1 cellular context compared by ENCODE assay signal in genomic region chr9:22010881-22011625, GRCh38.
A peak's percentile ranks its signal among the peaks of the same experiment; 100 is the strongest.
TF ChIP-seq lines count a peak whose summit lies in the region.

No MANE protein-coding gene starts in this region.

TF ChIP-seq in GM23338, 12 proteins besides CTCF, POLR2A, EP300 and RAD21 (continued from another document):
- TF ChIP-seq ZNF462 (CRISPR knock-in tag; IDR thresholded peaks at IDR 0.05), result no peak
- TF ChIP-seq CREB1 (CRISPR knock-in tag; IDR thresholded peaks at IDR 0.05; ENCODE audit: low read depth), result 0 out of 2 replicates have a peak, but pooled peaks have one; percentile 8
- no peak for TF ChIP-seq EZH2phosphoT487 (IDR thresholded peaks at IDR 0.05; ENCODE audit: unreplicated experiment)
- TF ChIP-seq STAT1 (IDR thresholded peaks at IDR 0.05; ENCODE audit: unreplicated experiment), result no peak
